12 cellular contexts compared by ENCODE assay signal in the genomic region with DNA sequence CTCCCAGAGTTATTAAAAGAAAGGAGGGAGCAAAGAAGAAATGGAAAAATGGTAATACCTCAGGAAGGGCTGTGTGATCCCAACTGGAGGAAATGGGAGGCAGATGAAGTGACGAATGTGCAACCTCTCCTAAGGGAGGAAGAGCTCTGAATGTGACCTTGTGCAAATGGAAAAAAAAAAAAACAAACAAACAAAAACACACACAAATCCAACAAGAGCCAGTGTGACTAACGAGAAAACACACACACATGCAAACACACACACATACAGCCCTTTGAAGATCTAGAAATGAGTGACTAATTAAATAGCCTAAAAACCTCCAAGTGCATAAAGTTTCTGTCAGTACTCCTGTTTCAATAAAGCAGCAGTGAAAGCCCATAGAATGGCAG. TPM values are rescaled to one million over a fixed set of nuclear protein-coding genes. Genes with fewer than 3 reads are reported as not detected.
DNase-seq lines count a peak whose midpoint lies in the region; ATAC-seq, FAIRE-seq and TF ChIP-seq lines count a peak whose summit lies in the region.
"Had no signal": no experiment of that assay in that cellular context is flagged by ENCODE, and none has a peak within 500 bp of the region (broad histone marks: within the 10 kb centered on the region; RNA-seq: fewer than 3 reads in every experiment).

No MANE protein-coding gene starts in this region.

- H3K27ac ChIP-seq in RWPE2 (ENCODE audit: poor library complexity, severe bottlenecking) (peak overlapping the region; percentile 68), pancreas (peak overlapping the region in 2 of 4 donors; percentile 51 to 77)

- no peak overlapping the region for H3K4me3 ChIP-seq in RWPE2 (ENCODE audit: severe bottlenecking)
- peak overlapping the region; percentile 13 for H3K4me3 ChIP-seq in epithelial cell of proximal tubule (ENCODE audit: low read depth, low read length)
- H3K4me3 ChIP-seq in pancreas: no peak overlapping the region

- CTCF ChIA-PET in Calu3 (lab: Charles Lee): interaction anchor here (0.6 to 2.0 kb wide), 7 partner anchors 13 to 852 kb away, joined by 3 to 9 read pairs (median 6); a partner anchor contains a TSS
- CTCF ChIA-PET in activated CD4-positive, alpha-beta T cell treated with anti-CD3 and anti-CD28 coated beads, Interleukin-2, amount 10 ng/mL, durations not matched to agents 7 days and 5 days (lab: Charles Lee): no interaction called here

- no peak for FAIRE-seq in pancreas (lab: Jason Lieb, UNC)
- FAIRE-seq: frontal cortex had no signal

- H3K36me3 ChIP-seq in RWPE2 (ENCODE audit: low read depth) (no peaks in the 10 kb centered on the region), pancreas (no peaks in the 10 kb centered on the region)

- 12 to 28% methylated on average over 2 of the region's 2 CpGs for WGBS in pancreas, 2 donors

- DNase-seq in Calu3 (no peak), RWPE2 (ENCODE audit: low spot score) (no peak), epithelial cell of proximal tubule (ENCODE audit: low read depth) (no peak), pancreas (no peak), SW 1271 (lab: John Stamatoyannopoulos, UW) (no peak), GM19240 (ENCODE audit: insufficient read length, low spot score) (no peak)
- no peak for DNase-seq in activated CD4-positive, alpha-beta T cell treated with anti-CD3 and anti-CD28 coated beads, Interleukin-2, amount 10 ng/mL, durations not matched to agents 7 days and 5 days
- DNase-seq in activated CD4-positive, alpha-beta T cell treated with anti-CD3 and anti-CD28 coated beads, Interleukin-2, amount 50 U/mL, for 4 hours: no peak
- DNase-seq: cerebellar nuclear complex, NCI-H1930 had no signal

- peak overlapping the region; percentile 92 for H3K27ac Mint-ChIP-seq in Calu3 (ENCODE audit: unreplicated experiment)
- no peak overlapping the region for H3K27ac Mint-ChIP-seq in activated CD4-positive, alpha-beta T cell treated with anti-CD3 and anti-CD28 coated beads, Interleukin-2, amount 10 ng/mL, durations not matched to agents 7 days and 5 days
- H3K27ac Mint-ChIP-seq: activated T-helper 17 cell treated with anti-CD3 and anti-CD28 coated beads, Interleukin-2, amount 50 U/mL, for 72 hours had no signal

- peaks cover 10% of the 10 kb centered on the region for H3K36me3 Mint-ChIP-seq in Calu3 (ENCODE audit: insufficient read depth, unreplicated experiment)
- peaks cover 5% of the 10 kb centered on the region for H3K36me3 Mint-ChIP-seq in activated CD4-positive, alpha-beta T cell treated with anti-CD3 and anti-CD28 coated beads, Interleukin-2, amount 10 ng/mL, durations not matched to agents 7 days and 5 days (ENCODE audit: low read depth)

- H3K9me3 ChIP-seq in RWPE2 (ENCODE audit: severe bottlenecking) (no peaks in the 10 kb centered on the region), pancreas (no peaks in the 10 kb centered on the region)

- TF ChIP-seq CTCF in Calu3 (IDR thresholded peaks at IDR 0.05; ENCODE audit: unreplicated experiment) (no peak), RWPE2 (IDR thresholded peaks at IDR 0.05; ENCODE audit: poor library complexity, severe bottlenecking) (no peak), epithelial cell of proximal tubule (conservative IDR thresholded peaks at IDR 0.05; ENCODE audit: low read depth, low read length) (no peak), pancreas (IDR thresholded peaks at IDR 0.05) (no peak)

- peak overlapping the region; percentile 27 for H3K4me3 Mint-ChIP-seq in Calu3 (ENCODE audit: low read depth, unreplicated experiment)
- H3K4me3 Mint-ChIP-seq in activated CD4-positive, alpha-beta T cell treated with anti-CD3 and anti-CD28 coated beads, Interleukin-2, amount 10 ng/mL, durations not matched to agents 7 days and 5 days: no peak overlapping the region
- H3K4me3 Mint-ChIP-seq: activated T-helper 17 cell treated with anti-CD3 and anti-CD28 coated beads, Interleukin-2, amount 50 U/mL, for 72 hours had no signal

- no peaks in the 10 kb centered on the region for H3K27me3 Mint-ChIP-seq in Calu3 (ENCODE audit: unreplicated experiment)
- H3K27me3 Mint-ChIP-seq in activated CD4-positive, alpha-beta T cell treated with anti-CD3 and anti-CD28 coated beads, Interleukin-2, amount 10 ng/mL, durations not matched to agents 7 days and 5 days: no peaks in the 10 kb centered on the region
- H3K27me3 Mint-ChIP-seq: activated T-helper 17 cell treated with anti-CD3 and anti-CD28 coated beads, Interleukin-2, amount 50 U/mL, for 72 hours had no signal

- intact Hi-C loops in Calu3 (cut with micrococcal nuclease; ENCODE audit: unreplicated experiment) (no loop called here), pancreas (cut with DNase I) (no loop called here)

- no peak for ATAC-seq in RWPE2 (ENCODE audit: low read depth)
- peak; percentile 32 to 69 (median 50) for ATAC-seq in pancreas
- ATAC-seq: activated T-helper 17 cell treated with anti-CD3 and anti-CD28 coated beads, Interleukin-2, amount 50 U/mL, for 72 hours had no signal

- no peaks in the 10 kb centered on the region for H3K9me3 Mint-ChIP-seq in Calu3 (ENCODE audit: low read depth, unreplicated experiment)
- peaks cover 15% of the 10 kb centered on the region for H3K9me3 Mint-ChIP-seq in activated CD4-positive, alpha-beta T cell treated with anti-CD3 and anti-CD28 coated beads, Interleukin-2, amount 10 ng/mL, durations not matched to agents 7 days and 5 days

- H3K4me1 ChIP-seq in RWPE2 (ENCODE audit: insufficient read depth, poor library complexity, severe bottlenecking) (peaks cover 10% of the 10 kb centered on the region), pancreas (peaks cover 0 to 7% (median 0%) of the 10 kb centered on the region in 3 donors)

- peaks cover 19% of the 10 kb centered on the region for H3K4me1 Mint-ChIP-seq in Calu3 (ENCODE audit: low read depth, unreplicated experiment)
- no peaks in the 10 kb centered on the region for H3K4me1 Mint-ChIP-seq in activated CD4-positive, alpha-beta T cell treated with anti-CD3 and anti-CD28 coated beads, Interleukin-2, amount 10 ng/mL, durations not matched to agents 7 days and 5 days
- H3K4me1 Mint-ChIP-seq: activated T-helper 17 cell treated with anti-CD3 and anti-CD28 coated beads, Interleukin-2, amount 50 U/mL, for 72 hours had no signal

- H3K27me3 ChIP-seq in RWPE2 (ENCODE audit: insufficient read depth, poor library complexity, severe bottlenecking) (no peaks in the 10 kb centered on the region), pancreas (no peaks in the 10 kb centered on the region)

- BruUV-seq in Calu3 (replicated peaks; lab: Mats Ljungman, UMichigan): no TSS peak

- POLR2A ChIA-PET in activated CD4-positive, alpha-beta T cell treated with anti-CD3 and anti-CD28 coated beads, Interleukin-2, amount 10 ng/mL, durations not matched to agents 7 days and 5 days (lab: Charles Lee): no interaction called here

RNA-seq across cellular contexts. Expression of a gene that starts 49.0 kb away (rescaled TPM):
- 148 and 210 TPM in 2 replicates for total RNA-seq in Calu3 (2022)
- 148 and 348 TPM in 2 replicates for total RNA-seq in epithelial cell of proximal tubule
- total RNA-seq in pancreas: 10 to 100 TPM; 11.5 to 37.7 (median 19.1) TPM
- 10 to 100 TPM; 17.0 to 54.6 TPM for polyA plus RNA-seq in pancreas
- total RNA-seq in activated CD4-positive, alpha-beta T cell treated with anti-CD3 and anti-CD28 coated beads, Interleukin-2, amount 10 ng/mL, durations not matched to agents 7 days and 5 days: not detected
- total RNA-seq: activated T-helper 17 cell treated with anti-CD3 and anti-CD28 coated beads, Interleukin-2, amount 50 U/mL, for 72 hours had no signal

Comparison
In these comparisons a context has a peak if more than half of its experiments do, and no peak if none do; other contexts are left out.
1. RNA of a gene that starts 49.0 kb away (total RNA-seq): 148 to 210 TPM in Calu3, 148 to 348 TPM in epithelial cell of proximal tubule and 11.5 to 37.7 TPM in pancreas; not detected in activated CD4-positive, alpha-beta T cell treated with anti-CD3 and anti-CD28 coated beads, Interleukin-2, amount 10 ng/mL, durations not matched to agents 7 days and 5 days; every median in the first group is over 10 times any median in the second.